In the genomic region with DNA sequence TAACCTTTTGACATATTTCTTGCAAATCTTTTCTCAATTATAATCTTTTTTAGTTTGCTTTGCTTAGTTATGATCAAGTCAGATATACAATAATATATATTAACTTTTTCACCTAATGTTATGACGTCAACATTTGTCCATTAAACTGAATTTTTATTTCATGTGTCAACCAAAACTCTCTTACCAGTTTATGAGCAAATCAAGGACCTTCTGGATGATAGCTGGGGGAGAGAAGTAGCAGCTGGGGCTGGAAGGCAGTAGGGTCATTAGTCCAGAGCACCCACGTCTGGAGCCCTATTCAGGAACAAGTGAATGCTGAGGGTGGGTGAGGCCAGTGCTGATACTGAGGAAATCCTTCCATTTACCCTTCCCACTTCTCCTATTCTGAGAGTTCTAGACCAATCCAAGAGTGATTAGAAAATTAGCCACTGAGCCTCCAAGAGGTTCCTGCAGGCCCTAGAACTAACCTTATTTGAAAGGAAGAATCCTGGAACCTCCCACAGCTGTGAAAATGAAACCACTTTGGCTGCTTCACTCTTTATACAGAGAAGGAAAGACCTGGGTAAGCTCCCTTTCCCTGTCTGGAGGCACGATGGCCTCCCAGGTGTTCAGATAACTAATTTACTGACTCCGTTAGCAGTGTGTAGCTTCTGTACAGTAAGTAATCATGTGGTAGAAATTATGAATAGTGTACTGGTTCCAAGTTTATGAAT, we compare ENCODE assay signal across 13 cellular contexts. TPM values are rescaled to one million over a fixed set of nuclear protein-coding genes. Genes with fewer than 3 reads are reported as not detected.
DNase-seq lines count a peak whose midpoint lies in the region; ATAC-seq and TF ChIP-seq lines count a peak whose summit lies in the region.
"Had no signal": no experiment of that assay in that cellular context is flagged by ENCODE, and none has a peak within 500 bp of the region (broad histone marks: within the 10 kb centered on the region; RNA-seq: fewer than 3 reads in every experiment).

No MANE protein-coding gene starts in this region.

- H4K20me1 ChIP-seq in fibroblast of lung (ENCODE audit: control insufficient read depth, extremely low read depth, insufficient read depth, low read length): no peaks in the 10 kb centered on the region

- H3K4me3 ChIP-seq in fibroblast of lung (replicated peaks in 1 of 4; ENCODE audit: control extremely low read depth in 1 of 4, insufficient read depth in 1 of 4, low read depth in 3 of 4, low read length in 4 of 4): no peak overlapping the region
- no peak overlapping the region for H3K4me3 ChIP-seq in vagina

- H3K27me3 Mint-ChIP-seq in nephron (ENCODE audit: low read depth): no peaks in the 10 kb centered on the region

- intact Hi-C loops in vagina (cut with DNase I): no loop called here

- H3K9ac ChIP-seq in fibroblast of lung (ENCODE audit: insufficient read depth, low read length): no peak overlapping the region

- H3K27me3 ChIP-seq in fibroblast of lung (ENCODE audit: control insufficient read depth, insufficient read depth, low read length): no peaks in the 10 kb centered on the region
- H3K27me3 ChIP-seq in vagina: no peaks in the 10 kb centered on the region
- H3K27me3 ChIP-seq: brain microvascular endothelial cell had no signal

- H3K27ac ChIP-seq in fibroblast of lung (ENCODE audit: insufficient read depth, low read length) (peak overlapping the region; percentile 5), vagina (peak overlapping the region; percentile 37)
- H3K27ac ChIP-seq: brain microvascular endothelial cell had no signal

- H3K4me2 ChIP-seq in fibroblast of lung (ENCODE audit: extremely low read depth, insufficient read depth, low read length): peak overlapping the region; percentile 46

- TF ChIP-seq POLR2A in vagina (IDR thresholded peaks at IDR 0.05): no peak

- peaks cover 3% of the 10 kb centered on the region for H3K79me2 ChIP-seq in fibroblast of lung (ENCODE audit: control insufficient read depth, insufficient read depth, low read length)

- no peaks in the 10 kb centered on the region for H3K9me3 Mint-ChIP-seq in nephron
- H3K9me3 Mint-ChIP-seq: naive thymus-derived CD8-positive, alpha-beta T cell had no signal

- DNase-seq in fibroblast of lung (ENCODE audit: low read depth in 2 of 2) (peak in 1 of 2 donors; percentile 60), vagina (ENCODE audit: extremely low spot score in 2 of 2) (no peak), foreskin melanocyte (no peak), GF-D8 (lab: John Stamatoyannopoulos, UW) (no peak)
- DNase-seq in effector CD8-positive, alpha-beta T cell (lab: John Stamatoyannopoulos, UW): no peak
- DNase-seq: activated CD8-positive, alpha-beta memory T cell treated with anti-CD3 and anti-CD28 coated beads, Interleukin-2, amount 50 U/mL, for 48 hours; brain microvascular endothelial cell; DND-41; glutamatergic neuron; naive thymus-derived CD8-positive, alpha-beta T cell; NCI-H526 had no signal

- H3K4me1 ChIP-seq in fibroblast of lung (ENCODE audit: control insufficient read depth, extremely low read depth, insufficient read depth, low read length) (peaks cover 28% of the 10 kb centered on the region), vagina (peaks cover 78% of the 10 kb centered on the region)

- TF ChIP-seq CTCF in fibroblast of lung (conservative IDR thresholded peaks at IDR 0.05 in 1 of 2, IDR thresholded peaks at IDR 0.05 in 1 of 2; ENCODE audit: low read depth in 1 of 2, low read length in 2 of 2) (no peak), nephron (IDR thresholded peaks at IDR 0.05; ENCODE audit: unreplicated experiment in 3 of 3) (no peak), vagina (IDR thresholded peaks at IDR 0.05) (no peak)

- H3K36me3 ChIP-seq in fibroblast of lung (ENCODE audit: control insufficient read depth, insufficient read depth, low read length) (no peaks in the 10 kb centered on the region), vagina (no peaks in the 10 kb centered on the region)
- H3K36me3 ChIP-seq: brain microvascular endothelial cell had no signal

- peak overlapping the region; percentile 95 to 98 (median 96) for H3K27ac Mint-ChIP-seq in nephron
- H3K27ac Mint-ChIP-seq: naive thymus-derived CD8-positive, alpha-beta T cell had no signal

- no peak overlapping the region for H2AFZ ChIP-seq in fibroblast of lung (ENCODE audit: low read length)

- no peaks in the 10 kb centered on the region for H3K9me3 ChIP-seq in fibroblast of lung (ENCODE audit: control insufficient read depth, insufficient read depth, low read depth, low read length)
- H3K9me3 ChIP-seq in vagina: no peaks in the 10 kb centered on the region

- peaks cover 71% of the 10 kb centered on the region for H3K4me1 Mint-ChIP-seq in nephron
- H3K4me1 Mint-ChIP-seq: naive thymus-derived CD8-positive, alpha-beta T cell had no signal

- ATAC-seq in SK-N-SH treated with all-trans-retinoic acid at 6 μM for 48 hours: peak; percentile 14; the same call in 1 of the 3 replicates
- ATAC-seq: naive thymus-derived CD8-positive, alpha-beta T cell had no signal

- H3K4me3 Mint-ChIP-seq in nephron: peak overlapping the region in 2 of 3 experiments; percentile 15 to 47
- H3K4me3 Mint-ChIP-seq: naive thymus-derived CD8-positive, alpha-beta T cell had no signal

- peaks cover 9% of the 10 kb centered on the region for H3K36me3 Mint-ChIP-seq in nephron (ENCODE audit: low read depth)
- H3K36me3 Mint-ChIP-seq: naive thymus-derived CD8-positive, alpha-beta T cell had no signal

TF ChIP-seq in SK-N-SH treated with all-trans-retinoic acid at 6 μM for 48 hours, 23 proteins besides CTCF, POLR2A, EP300 and RAD21 (continues in another document):
- no peak for TF ChIP-seq OSR1 (CRISPR knock-in tag; IDR thresholded peaks at IDR 0.05)
- TF ChIP-seq, protein P1, sequence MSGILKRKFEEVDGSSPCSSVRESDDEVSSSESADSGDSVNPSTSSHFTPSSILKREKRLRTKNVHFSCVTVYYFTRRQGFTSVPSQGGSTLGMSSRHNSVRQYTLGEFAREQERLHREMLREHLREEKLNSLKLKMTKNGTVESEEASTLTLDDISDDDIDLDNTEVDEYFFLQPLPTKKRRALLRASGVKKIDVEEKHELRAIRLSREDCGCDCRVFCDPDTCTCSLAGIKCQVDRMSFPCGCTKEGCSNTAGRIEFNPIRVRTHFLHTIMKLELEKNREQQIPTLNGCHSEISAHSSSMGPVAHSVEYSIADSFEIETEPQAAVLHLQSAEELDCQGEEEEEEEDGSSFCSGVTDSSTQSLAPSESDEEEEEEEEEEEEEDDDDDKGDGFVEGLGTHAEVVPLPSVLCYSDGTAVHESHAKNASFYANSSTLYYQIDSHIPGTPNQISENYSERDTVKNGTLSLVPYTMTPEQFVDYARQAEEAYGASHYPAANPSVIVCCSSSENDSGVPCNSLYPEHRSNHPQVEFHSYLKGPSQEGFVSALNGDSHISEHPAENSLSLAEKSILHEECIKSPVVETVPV (CRISPR knock-in tag; IDR thresholded peaks at IDR 0.05): no peak
- no peak for TF ChIP-seq TOX (CRISPR knock-in tag; IDR thresholded peaks at IDR 0.05; ENCODE audit: borderline replicate concordance)
- no peak for TF ChIP-seq CSDC2 (CRISPR knock-in tag; IDR thresholded peaks at IDR 0.05)
- TF ChIP-seq, protein P2, sequence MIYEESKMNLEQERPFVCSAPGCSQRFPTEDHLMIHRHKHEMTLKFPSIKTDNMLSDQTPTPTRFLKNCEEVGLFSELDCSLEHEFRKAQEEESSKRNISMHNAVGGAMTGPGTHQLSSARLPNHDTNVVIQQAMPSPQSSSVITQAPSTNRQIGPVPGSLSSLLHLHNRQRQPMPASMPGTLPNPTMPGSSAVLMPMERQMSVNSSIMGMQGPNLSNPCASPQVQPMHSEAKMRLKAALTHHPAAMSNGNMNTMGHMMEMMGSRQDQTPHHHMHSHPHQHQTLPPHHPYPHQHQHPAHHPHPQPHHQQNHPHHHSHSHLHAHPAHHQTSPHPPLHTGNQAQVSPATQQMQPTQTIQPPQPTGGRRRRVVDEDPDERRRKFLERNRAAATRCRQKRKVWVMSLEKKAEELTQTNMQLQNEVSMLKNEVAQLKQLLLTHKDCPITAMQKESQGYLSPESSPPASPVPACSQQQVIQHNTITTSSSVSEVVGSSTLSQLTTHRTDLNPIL (CRISPR knock-in tag; IDR thresholded peaks at IDR 0.05; ENCODE audit: low read depth): no peak
- no peak for TF ChIP-seq ARNTL (CRISPR knock-in tag; IDR thresholded peaks at IDR 0.05; ENCODE audit: borderline replicate concordance, low read depth)
- no peak for TF ChIP-seq ZNF565 (CRISPR knock-in tag; conservative IDR thresholded peaks at IDR 0.05; ENCODE audit: low read depth)
- TF ChIP-seq GLIS3 (CRISPR knock-in tag; IDR thresholded peaks at IDR 0.05): no peak
- no peak for TF ChIP-seq ZFP30 (CRISPR knock-in tag; IDR thresholded peaks at IDR 0.05)
- no peak for TF ChIP-seq RARB (CRISPR knock-in tag; IDR thresholded peaks at IDR 0.05)
- no peak for TF ChIP-seq SNAI2 (CRISPR knock-in tag; IDR thresholded peaks at IDR 0.05)
- no peak for TF ChIP-seq ZNF70 (CRISPR knock-in tag; IDR thresholded peaks at IDR 0.05)
- TF ChIP-seq, protein P3, sequence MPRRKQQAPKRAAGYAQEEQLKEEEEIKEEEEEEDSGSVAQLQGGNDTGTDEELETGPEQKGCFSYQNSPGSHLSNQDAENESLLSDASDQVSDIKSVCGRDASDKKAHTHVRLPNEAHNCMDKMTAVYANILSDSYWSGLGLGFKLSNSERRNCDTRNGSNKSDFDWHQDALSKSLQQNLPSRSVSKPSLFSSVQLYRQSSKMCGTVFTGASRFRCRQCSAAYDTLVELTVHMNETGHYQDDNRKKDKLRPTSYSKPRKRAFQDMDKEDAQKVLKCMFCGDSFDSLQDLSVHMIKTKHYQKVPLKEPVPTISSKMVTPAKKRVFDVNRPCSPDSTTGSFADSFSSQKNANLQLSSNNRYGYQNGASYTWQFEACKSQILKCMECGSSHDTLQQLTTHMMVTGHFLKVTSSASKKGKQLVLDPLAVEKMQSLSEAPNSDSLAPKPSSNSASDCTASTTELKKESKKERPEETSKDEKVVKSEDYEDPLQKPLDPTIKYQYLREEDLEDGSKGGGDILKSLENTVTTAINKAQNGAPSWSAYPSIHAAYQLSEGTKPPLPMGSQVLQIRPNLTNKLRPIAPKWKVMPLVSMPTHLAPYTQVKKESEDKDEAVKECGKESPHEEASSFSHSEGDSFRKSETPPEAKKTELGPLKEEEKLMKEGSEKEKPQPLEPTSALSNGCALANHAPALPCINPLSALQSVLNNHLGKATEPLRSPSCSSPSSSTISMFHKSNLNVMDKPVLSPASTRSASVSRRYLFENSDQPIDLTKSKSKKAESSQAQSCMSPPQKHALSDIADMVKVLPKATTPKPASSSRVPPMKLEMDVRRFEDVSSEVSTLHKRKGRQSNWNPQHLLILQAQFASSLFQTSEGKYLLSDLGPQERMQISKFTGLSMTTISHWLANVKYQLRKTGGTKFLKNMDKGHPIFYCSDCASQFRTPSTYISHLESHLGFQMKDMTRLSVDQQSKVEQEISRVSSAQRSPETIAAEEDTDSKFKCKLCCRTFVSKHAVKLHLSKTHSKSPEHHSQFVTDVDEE (CRISPR knock-in tag; IDR thresholded peaks at IDR 0.05): no peak
- TF ChIP-seq ISL1 (CRISPR knock-in tag; IDR thresholded peaks at IDR 0.05): no peak
- no peak for TF ChIP-seq PPARA (CRISPR knock-in tag; IDR thresholded peaks at IDR 0.05; ENCODE audit: borderline replicate concordance)

RNA-seq across cellular contexts. Expression of a gene that starts 46.2 kb away (rescaled TPM):
- total RNA-seq in fibroblast of lung (6.7 and 9.4 TPM in 2 replicates), vagina (7.9 TPM)
- 1.9 and 2.0 TPM in 2 replicates for polyA plus RNA-seq in fibroblast of lung
- polyA plus RNA-seq in fibroblast of lung (2012): 1.9 and 2.1 TPM in 2 replicates
- polyA minus RNA-seq in fibroblast of lung (ENCODE audit: low replicate concordance): 3.0 and 36.9 TPM in 2 replicates
